In genomic region chr2:101151859-101152194, GRCh38 we compare ENCODE assay signal across 8 cellular contexts. TPM values are rescaled to one million over a fixed set of nuclear protein-coding genes. Genes with fewer than 3 reads are reported as not detected.
A peak's percentile ranks its signal among the peaks of the same experiment; 100 is the strongest.
DNase-seq lines count a peak whose midpoint lies in the region; ATAC-seq and TF ChIP-seq lines count a peak whose summit lies in the region.

No MANE protein-coding gene starts in this region.

- CTCF ChIA-PET in BJ (lab: Yijun Ruan, JAX), result interaction anchor here (1.0 to 4.7 kb wide), 8 partner anchors 94 to 542 kb away, joined by 3 to 57 read pairs (median 4); no protein-coding TSS in a partner anchor

- DNase-seq in BJ (ENCODE audit: low read depth) (no peak), coronary artery (ENCODE audit: low spot score) (no peak), NAMALWA (ENCODE audit: low spot score) (no peak)

- H3K27me3 ChIP-seq in BJ (ENCODE audit: control insufficient read depth, insufficient read depth, low read length), result no peaks in the 10 kb centered on the region; the same call in 1 of the 2 replicates
- H3K27me3 ChIP-seq in KMS-11 (ENCODE audit: insufficient read depth, low read depth), result 0 out of 2 replicates have a peak, but pooled peaks cover 3% of the 10 kb centered on the region
- no peaks in the 10 kb centered on the region for H3K27me3 ChIP-seq in mucosa of rectum (ENCODE audit: control insufficient read depth in 2 of 2, insufficient read depth in 2 of 2, low read length in 2 of 2)

- H2AFZ ChIP-seq in KMS-11 (ENCODE audit: low read depth), result peak overlapping the region; percentile 71

- H3K79me2 ChIP-seq in KMS-11 (ENCODE audit: insufficient read depth, low read depth), result no peaks in the 10 kb centered on the region

- H3K36me3 ChIP-seq in BJ (ENCODE audit: control insufficient read depth, insufficient read depth, low read length) (no peaks in the 10 kb centered on the region), KMS-11 (ENCODE audit: insufficient read depth) (no peaks in the 10 kb centered on the region), mucosa of rectum (ENCODE audit: control insufficient read depth in 2 of 2, insufficient read depth in 2 of 2, low read length in 2 of 2) (no peaks in the 10 kb centered on the region)

- H3K9me3 ChIP-seq in mucosa of rectum (ENCODE audit: control insufficient read depth in 2 of 2, low read length in 2 of 2), result no peaks in the 10 kb centered on the region

- H3K4me2 ChIP-seq in KMS-11, result peak overlapping the region; percentile 60

- no peaks in the 10 kb centered on the region for H4K20me1 ChIP-seq in KMS-11 (ENCODE audit: insufficient read depth)

- peaks cover 12% of the 10 kb centered on the region for H3K4me1 ChIP-seq in KMS-11 (ENCODE audit: low read depth, poor library complexity, severe bottlenecking)
- peaks cover 12 to 21% of the 10 kb centered on the region in 2 donors for H3K4me1 ChIP-seq in mucosa of rectum (ENCODE audit: control insufficient read depth in 2 of 2, insufficient read depth in 2 of 2, low read length in 2 of 2)

- peak overlapping the region; percentile 58 for H3K4me3 ChIP-seq in BJ (ENCODE audit: low read depth, low read length)
- peak overlapping the region; percentile 36 for H3K4me3 ChIP-seq in KMS-11 (IDR thresholded peaks at IDR 0.05; ENCODE audit: insufficient read depth, low read depth, low read length)
- peak overlapping the region; percentile 85 for H3K4me3 ChIP-seq in coronary artery
- H3K4me3 ChIP-seq in mucosa of rectum (ENCODE audit: low read length in 2 of 2), result peak overlapping the region; percentile 76 to 84

- no peak overlapping the region for H3K27ac ChIP-seq in KMS-11
- H3K27ac ChIP-seq in coronary artery, result peak overlapping the region; percentile 63 to 90
- peak overlapping the region; percentile 82 to 84 for H3K27ac ChIP-seq in mucosa of rectum (ENCODE audit: low read depth in 2 of 2, low read length in 2 of 2)

- POLR2A ChIA-PET in BJ (lab: Charles Lee), result no interaction called here

- TF ChIP-seq CTCF in BJ (IDR thresholded peaks at IDR 0.05; ENCODE audit: insufficient read depth, low read depth, low read length) (no peak), KMS-11 (conservative IDR thresholded peaks at IDR 0.05; ENCODE audit: low read depth, low read length) (no peak), coronary artery (IDR thresholded peaks at IDR 0.05) (no peak)

- H3K9ac ChIP-seq in KMS-11, result no peak overlapping the region
- peak overlapping the region; percentile 71 to 74 for H3K9ac ChIP-seq in mucosa of rectum (ENCODE audit: low read depth in 1 of 2, low read length in 2 of 2)

- ATAC-seq in HG03039 (IDR thresholded peaks at IDR 0.05; ENCODE audit: unreplicated experiment) (no peak), GM21447 (IDR thresholded peaks at IDR 0.05; ENCODE audit: unreplicated experiment) (no peak), GM18498 (IDR thresholded peaks at IDR 0.05; ENCODE audit: unreplicated experiment) (no peak)

RNA-seq across cellular contexts. Expression of gene TBC1D8, which starts 0.6 kb away (rescaled TPM):
- 5.9 and 8.8 TPM in 2 replicates for polyA plus RNA-seq in BJ (2011; rRNA removed)
- 7.0 and 8.6 TPM in 2 replicates for polyA minus RNA-seq in BJ (2011; rRNA and poly(A)+ RNA removed)
